Comparison of ENCODE assay signal across 18 cellular contexts in genomic region chr17:13508916-13509315, GRCh38.
DNase-seq lines count a peak whose midpoint lies in the region; ATAC-seq and TF ChIP-seq lines count a peak whose summit lies in the region.
"Had no signal": no experiment of that assay in that cellular context is flagged by ENCODE, and none has a peak within 500 bp of the region (broad histone marks: within the 10 kb centered on the region; RNA-seq: fewer than 3 reads in every experiment).

No MANE protein-coding gene starts in this region.

- H3K4me3 Mint-ChIP-seq in WTC11, result no peak overlapping the region
- H3K4me3 Mint-ChIP-seq in CD8-positive, alpha-beta T cell, result no peak overlapping the region
- H3K4me3 Mint-ChIP-seq: CD14-positive monocyte; GM23338; stimulated activated effector memory CD8-positive, alpha-beta T cell treated with anti-CD3 and anti-CD28 coated beads, Interleukin-12 subunit alpha, Interleukin-12 subunit beta, amount 100 ng/mL, for 72 hours had no signal

- H3K27me3 Mint-ChIP-seq in WTC11 (ENCODE audit: low read depth), result no peaks in the 10 kb centered on the region
- H3K27me3 Mint-ChIP-seq in CD8-positive, alpha-beta T cell (ENCODE audit: low read depth), result peaks cover 15% of the 10 kb centered on the region

- H3K4me2 ChIP-seq in PC-3 (ENCODE audit: low read length), result peak overlapping the region; percentile 6; the same call in 1 of the 2 replicates
- H3K4me2 ChIP-seq: GM23338 had no signal

- H3K36me3 ChIP-seq in PC-3 (ENCODE audit: low read depth, low read length), result 0 out of 2 replicates have a peak, but pooled peaks cover 3% of the 10 kb centered on the region
- no peaks in the 10 kb centered on the region for H3K36me3 ChIP-seq in CD8-positive, alpha-beta T cell (ENCODE audit: insufficient read depth, low read length)
- H3K36me3 ChIP-seq: transverse colon had no signal

- H3K4me1 ChIP-seq in PC-3 (ENCODE audit: insufficient read depth, low read length), result peaks cover 8% of the 10 kb centered on the region
- H3K4me1 ChIP-seq in CD8-positive, alpha-beta T cell (ENCODE audit: insufficient read depth, low read length), result no peaks in the 10 kb centered on the region
- H3K4me1 ChIP-seq: parathyroid adenoma, transverse colon had no signal

- no peak overlapping the region for H3K27ac Mint-ChIP-seq in WTC11
- H3K27ac Mint-ChIP-seq in CD8-positive, alpha-beta T cell, result no peak overlapping the region
- H3K27ac Mint-ChIP-seq: CD14-positive monocyte; GM23338; stimulated activated effector memory CD8-positive, alpha-beta T cell treated with anti-CD3 and anti-CD28 coated beads, Interleukin-12 subunit alpha, Interleukin-12 subunit beta, amount 100 ng/mL, for 72 hours had no signal

- 0 out of 2 replicates have a peak, but pooled peaks cover 5% of the 10 kb centered on the region for H3K27me3 ChIP-seq in PC-3 (ENCODE audit: low read length)
- no peaks in the 10 kb centered on the region for H3K27me3 ChIP-seq in CD8-positive, alpha-beta T cell (ENCODE audit: insufficient read depth, low read length)
- H3K27me3 ChIP-seq: transverse colon had no signal

- no peaks in the 10 kb centered on the region for H3K36me3 Mint-ChIP-seq in WTC11
- no peaks in the 10 kb centered on the region for H3K36me3 Mint-ChIP-seq in CD8-positive, alpha-beta T cell
- H3K36me3 Mint-ChIP-seq: CD14-positive monocyte; stimulated activated effector memory CD8-positive, alpha-beta T cell treated with anti-CD3 and anti-CD28 coated beads, Interleukin-12 subunit alpha, Interleukin-12 subunit beta, amount 100 ng/mL, for 72 hours had no signal

- 0 out of 2 replicates have a peak overlapping the region, but pooled peaks have one; percentile 10 for H2AFZ ChIP-seq in PC-3 (ENCODE audit: low read length)
- H2AFZ ChIP-seq: GM23338, parathyroid adenoma had no signal

- no peak overlapping the region for H3K4me3 ChIP-seq in AG10803 (ENCODE audit: low read length)
- H3K4me3 ChIP-seq in GM12865 (ENCODE audit: low read depth, low read length), result peak overlapping the region; percentile 40
- H3K4me3 ChIP-seq in PC-3 (ENCODE audit: low read length), result no peak overlapping the region
- no peak overlapping the region for H3K4me3 ChIP-seq in fibroblast of the aortic adventitia (ENCODE audit: low read depth, low read length)
- no peak overlapping the region for H3K4me3 ChIP-seq in CD8-positive, alpha-beta T cell (ENCODE audit: low read depth, low read length)
- H3K4me3 ChIP-seq: GM23338, transverse colon had no signal

- no peaks in the 10 kb centered on the region for H3K79me2 ChIP-seq in PC-3 (ENCODE audit: low read length)
- H3K79me2 ChIP-seq: parathyroid adenoma had no signal

- H3K27ac ChIP-seq in PC-3 (ENCODE audit: low read length), result no peak overlapping the region
- H3K27ac ChIP-seq in CD8-positive, alpha-beta T cell (ENCODE audit: low read depth, low read length), result no peak overlapping the region
- H3K27ac ChIP-seq: parathyroid adenoma, transverse colon had no signal

- BruUV-seq in PC-3 (replicated peaks; lab: Mats Ljungman, UMichigan), result no TSS peak

- CTCF ChIA-PET in PC-3 (lab: Charles Lee) (no interaction called here), WTC11 (lab: Charles Lee) (no interaction called here)
- CTCF ChIA-PET in CD8-positive, alpha-beta T cell (lab: Charles Lee), result no interaction called here

- no peak overlapping the region for H3K9ac ChIP-seq in PC-3 (ENCODE audit: low read length)
- H3K9ac ChIP-seq: parathyroid adenoma had no signal

- H3K9me2 ChIP-seq in PC-3 (replicated peaks; ENCODE audit: low read length), result no peaks in the 10 kb centered on the region

- H3F3A ChIP-seq in PC-3 (ENCODE audit: low read length, unreplicated experiment), result no peaks in the 10 kb centered on the region

- H3K4me1 Mint-ChIP-seq in WTC11, result peaks cover 33% of the 10 kb centered on the region
- peaks cover 7% of the 10 kb centered on the region for H3K4me1 Mint-ChIP-seq in CD8-positive, alpha-beta T cell (ENCODE audit: low read depth)
- H3K4me1 Mint-ChIP-seq: CD14-positive monocyte; stimulated activated effector memory CD8-positive, alpha-beta T cell treated with anti-CD3 and anti-CD28 coated beads, Interleukin-12 subunit alpha, Interleukin-12 subunit beta, amount 100 ng/mL, for 72 hours had no signal

- H3K9me3 ChIP-seq in PC-3 (ENCODE audit: low read length), result no peaks in the 10 kb centered on the region
- H3K9me3 ChIP-seq in CD8-positive, alpha-beta T cell (ENCODE audit: low read length), result no peaks in the 10 kb centered on the region
- H3K9me3 ChIP-seq: transverse colon had no signal

- no peaks in the 10 kb centered on the region for H3K9me3 Mint-ChIP-seq in WTC11
- no peaks in the 10 kb centered on the region for H3K9me3 Mint-ChIP-seq in CD8-positive, alpha-beta T cell
- H3K9me3 Mint-ChIP-seq: GM23338; stimulated activated effector memory CD8-positive, alpha-beta T cell treated with anti-CD3 and anti-CD28 coated beads, Interleukin-12 subunit alpha, Interleukin-12 subunit beta, amount 100 ng/mL, for 72 hours had no signal

- intact Hi-C loops in PC-3 (cut with micrococcal nuclease), result no loop called here
- intact Hi-C loops in CD8-positive, alpha-beta T cell (cut with DNase I, micrococcal nuclease), result no loop called here

- peak; percentile 39 for DNase-seq in AG10803 (ENCODE audit: low read depth)
- DNase-seq in GM12865 (ENCODE audit: low read depth), result peak; percentile 37
- DNase-seq in PC-3, result no peak
- peak; percentile 8 for DNase-seq in fibroblast of the aortic adventitia (ENCODE audit: low read depth)
- no peak for DNase-seq in WTC11 (ENCODE audit: low spot score)
- DNase-seq in CD8-positive, alpha-beta T cell, result no peak
- no peak for DNase-seq in kidney glomerular epithelial cell (lab: John Stamatoyannopoulos, UW)
- DNase-seq: activated CD4-positive, alpha-beta T cell treated with anti-CD3 and anti-CD28 coated beads for 48 hours; cortex of kidney; head of caudate nucleus; islet precursor cell; NCI-H69; transverse colon had no signal

- no peak for TF ChIP-seq CTCF in AG10803 (conservative IDR thresholded peaks at IDR 0.05; ENCODE audit: low read length)
- TF ChIP-seq CTCF in GM12865 (IDR thresholded peaks at IDR 0.05; ENCODE audit: insufficient read depth, low read depth, low read length, missing control alignments), result no peak
- no peak for TF ChIP-seq CTCF in PC-3 (conservative IDR thresholded peaks at IDR 0.05; ENCODE audit: low read depth, low read length)
- TF ChIP-seq CTCF in fibroblast of the aortic adventitia (IDR thresholded peaks at IDR 0.05; ENCODE audit: insufficient read depth, low read length), result no peak
- no peak for TF ChIP-seq CTCF in WTC11 (IDR thresholded peaks at IDR 0.05)
- no peak for TF ChIP-seq CTCF in CD8-positive, alpha-beta T cell (IDR thresholded peaks at IDR 0.05)

- no peaks in the 10 kb centered on the region for H4K20me1 ChIP-seq in PC-3 (ENCODE audit: low read length)

- POLR2A ChIA-PET in PC-3 (lab: Charles Lee; ENCODE audit: unreplicated experiment), result no interaction called here
- POLR2A ChIA-PET in WTC11 (lab: Charles Lee), result interaction anchor here (0.7 kb wide), 1 partner anchor 17 kb away, joined by 3 read pairs; no protein-coding TSS in a partner anchor
- POLR2A ChIA-PET in CD8-positive, alpha-beta T cell (lab: Charles Lee), result no interaction called here

- ATAC-seq in PC-3 (no peak), WTC11 (no peak), GM21825 (IDR thresholded peaks at IDR 0.05; ENCODE audit: unreplicated experiment) (no peak)
- ATAC-seq in CD8-positive, alpha-beta T cell, result no peak
- ATAC-seq: stimulated activated effector memory CD8-positive, alpha-beta T cell treated with anti-CD3 and anti-CD28 coated beads, Interleukin-12 subunit alpha, Interleukin-12 subunit beta, amount 100 ng/mL, for 72 hours had no signal

TF ChIP-seq in WTC11, 78 proteins besides CTCF, POLR2A, EP300 and RAD21:
- TF ChIP-seq E2F4 (CRISPR knock-in tag; IDR thresholded peaks at IDR 0.05; ENCODE audit: borderline replicate concordance, low read depth), result no peak
- no peak for TF ChIP-seq TEAD4 (CRISPR knock-in tag; IDR thresholded peaks at IDR 0.05)
- TF ChIP-seq, protein P1, sequence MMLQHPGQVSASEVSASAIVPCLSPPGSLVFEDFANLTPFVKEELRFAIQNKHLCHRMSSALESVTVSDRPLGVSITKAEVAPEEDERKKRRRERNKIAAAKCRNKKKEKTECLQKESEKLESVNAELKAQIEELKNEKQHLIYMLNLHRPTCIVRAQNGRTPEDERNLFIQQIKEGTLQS (CRISPR knock-in tag; conservative IDR thresholded peaks at IDR 0.05), result no peak

Comparison
In these comparisons a context has a peak if more than half of its experiments do, and no peak if none do; other contexts are left out.
1. DNase-seq: peak in AG10803 (single experiment), GM12865 (single experiment) and fibroblast of the aortic adventitia (single experiment); none in PC-3 (single experiment), WTC11 (single experiment), CD8-positive, alpha-beta T cell (0 of 7) and kidney glomerular epithelial cell (single experiment).